10 cellular contexts compared by ENCODE assay signal in genomic region chr6:3355011-3355357, GRCh38.
DNase-seq lines count a peak whose midpoint lies in the region; ATAC-seq, FAIRE-seq and TF ChIP-seq lines count a peak whose summit lies in the region.
"Had no signal": no experiment of that assay in that cellular context is flagged by ENCODE, and none has a peak within 500 bp of the region (broad histone marks: within the 10 kb centered on the region; RNA-seq: fewer than 3 reads in every experiment).

No MANE protein-coding gene starts in this region.

- peaks cover 13% of the 10 kb centered on the region for H3K36me3 Mint-ChIP-seq in CD4-positive, alpha-beta T cell (ENCODE audit: low read depth)
- no peaks in the 10 kb centered on the region for H3K36me3 Mint-ChIP-seq in activated CD8-positive, alpha-beta T cell treated with anti-CD3 and anti-CD28 coated beads for 36 hours (ENCODE audit: low read depth)

- no peaks in the 10 kb centered on the region for H3K9me3 Mint-ChIP-seq in CD4-positive, alpha-beta T cell
- H3K9me3 Mint-ChIP-seq in activated CD8-positive, alpha-beta T cell treated with anti-CD3 and anti-CD28 coated beads for 36 hours: no peaks in the 10 kb centered on the region

- no peak for DNase-seq in CD4-positive, alpha-beta T cell
- DNase-seq in SK-N-MC (ENCODE audit: low read depth, low spot score) (no peak), hepatocyte (ENCODE audit: low spot score) (no peak), sigmoid colon (no peak), D721Med (ENCODE audit: insufficient read length, low spot score) (no peak)
- no peak for DNase-seq in activated CD8-positive, alpha-beta T cell treated with anti-CD3 and anti-CD28 coated beads for 36 hours
- DNase-seq: DMS 273 treated with DMSO at 0.1 percent for 48 hours; stimulated activated CD4-positive, alpha-beta T cell treated with anti-CD3 and anti-CD28 coated beads, Interleukin-12 subunit alpha, Interleukin-12 subunit beta, amount 100 ng/mL, for 4 hours had no signal

- intact Hi-C loops in CD4-positive, alpha-beta T cell (cut with DNase I, micrococcal nuclease): loop anchor here (1.0 to 10.0 kb wide), 10 partner anchors 15 to 1647 kb away; partner anchors contain the start of genes CDYL (in 1 of the 2), ECI2 (in 1 of the 2), GMDS (in 1 of the 2) and PSMG4 (in 1 of the 2)
- intact Hi-C loops in sigmoid colon (cut with DNase I): loop anchor here (5.0 to 10.0 kb wide), 5 partner anchors 73 to 780 kb away; partner anchors contain the start of genes ECI2, SLC22A23 and TUBB2A
- intact Hi-C loops in activated CD8-positive, alpha-beta T cell treated with anti-CD3 and anti-CD28 coated beads for 36 hours (cut with micrococcal nuclease): no loop called here

- H3K9ac ChIP-seq in SK-N-MC (ENCODE audit: insufficient read length): no peak overlapping the region

- H3K36me3 ChIP-seq in SK-N-MC (ENCODE audit: insufficient read depth, low read length): no peaks in the 10 kb centered on the region
- H3K36me3 ChIP-seq in hepatocyte (replicated peaks; ENCODE audit: insufficient read depth, low read depth): no peaks in the 10 kb centered on the region
- H3K36me3 ChIP-seq in sigmoid colon: no peaks in the 10 kb centered on the region

- H3K4me1 ChIP-seq in hepatocyte (ENCODE audit: insufficient read depth) (peaks cover 32% of the 10 kb centered on the region), sigmoid colon (peaks cover 0 to 46% (median 38%) of the 10 kb centered on the region in 4 donors)

- H3K4me3 ChIP-seq in SK-N-MC (no peak overlapping the region), hepatocyte (no peak overlapping the region), sigmoid colon (no peak overlapping the region)

- FAIRE-seq in D721Med (lab: Jason Lieb, UNC): no peak

- no peaks in the 10 kb centered on the region for H3K27me3 ChIP-seq in CD4-positive, alpha-beta T cell (ENCODE audit: control insufficient read depth, insufficient read depth, low read length)
- no peaks in the 10 kb centered on the region for H3K27me3 ChIP-seq in hepatocyte
- H3K27me3 ChIP-seq in sigmoid colon: no peaks in the 10 kb centered on the region

- peak overlapping the region; percentile 85 for H3K4me3 Mint-ChIP-seq in CD4-positive, alpha-beta T cell
- H3K4me3 Mint-ChIP-seq in activated CD8-positive, alpha-beta T cell treated with anti-CD3 and anti-CD28 coated beads for 36 hours: no peak overlapping the region

- TF ChIP-seq CTCF in CD4-positive, alpha-beta T cell (IDR thresholded peaks at IDR 0.05): no peak
- no peak for TF ChIP-seq CTCF in hepatocyte (IDR thresholded peaks at IDR 0.05; ENCODE audit: poor library complexity)
- no peak for TF ChIP-seq CTCF in sigmoid colon (IDR thresholded peaks at IDR 0.05)
- TF ChIP-seq CTCF in activated CD8-positive, alpha-beta T cell treated with anti-CD3 and anti-CD28 coated beads for 36 hours (IDR thresholded peaks at IDR 0.05): no peak
- no peak for TF ChIP-seq CTCF in D721Med (IDR thresholded peaks at IDR 0.05; ENCODE audit: insufficient read depth, missing control alignments)

- no peaks in the 10 kb centered on the region for H3K9me2 ChIP-seq in hepatocyte (replicated peaks; ENCODE audit: insufficient read depth)

- 77% methylated on average over 4 of the region's 4 CpGs for WGBS in hepatocyte (ENCODE audit: low lambda C conversion rate, missing lambda C conversion rate)
- WGBS in sigmoid colon, 2 donors: 29 to 71% methylated on average over 4 of the region's 4 CpGs

- H3K27ac Mint-ChIP-seq in CD4-positive, alpha-beta T cell: peak overlapping the region; percentile 94
- no peak overlapping the region for H3K27ac Mint-ChIP-seq in activated CD8-positive, alpha-beta T cell treated with anti-CD3 and anti-CD28 coated beads for 36 hours

- H3K27me3 Mint-ChIP-seq in CD4-positive, alpha-beta T cell: no peaks in the 10 kb centered on the region
- no peaks in the 10 kb centered on the region for H3K27me3 Mint-ChIP-seq in activated CD8-positive, alpha-beta T cell treated with anti-CD3 and anti-CD28 coated beads for 36 hours

- H3K4me2 ChIP-seq in hepatocyte: peak overlapping the region; percentile 69

- H3K79me2 ChIP-seq in hepatocyte: peaks cover 16% of the 10 kb centered on the region

- no peak overlapping the region for H2AFZ ChIP-seq in hepatocyte

- CTCF ChIA-PET in CD4-positive, alpha-beta T cell (lab: Charles Lee): no interaction called here
- CTCF ChIA-PET in activated CD8-positive, alpha-beta T cell treated with anti-CD3 and anti-CD28 coated beads for 36 hours (lab: Charles Lee): interaction anchor here (0.7 kb wide), 1 partner anchor 75 kb away, joined by 3 read pairs; no protein-coding TSS in a partner anchor

- TF ChIP-seq EP300 in sigmoid colon (IDR thresholded peaks at IDR 0.05): no peak

- H3K27ac ChIP-seq in CD4-positive, alpha-beta T cell (ENCODE audit: low read depth, low read length): no peak overlapping the region
- H3K27ac ChIP-seq in SK-N-MC (peak overlapping the region; percentile 98), hepatocyte (peak overlapping the region; percentile 89), sigmoid colon (peak overlapping the region; percentile 87 to 94 (median 92))

- ATAC-seq in CD4-positive, alpha-beta T cell (ENCODE audit: poor library complexity): no peak
- ATAC-seq in GM18511 (IDR thresholded peaks at IDR 0.05; ENCODE audit: unreplicated experiment): no peak
- no peak for ATAC-seq in activated CD8-positive, alpha-beta T cell treated with anti-CD3 and anti-CD28 coated beads for 36 hours
- no peak for ATAC-seq in GM19328 (IDR thresholded peaks at IDR 0.05; ENCODE audit: unreplicated experiment)

- H3K4me1 Mint-ChIP-seq in CD4-positive, alpha-beta T cell (ENCODE audit: low read depth): peaks cover 47% of the 10 kb centered on the region
- H3K4me1 Mint-ChIP-seq in activated CD8-positive, alpha-beta T cell treated with anti-CD3 and anti-CD28 coated beads for 36 hours (ENCODE audit: low read depth): peaks cover 10% of the 10 kb centered on the region

- H4K20me1 ChIP-seq in hepatocyte (ENCODE audit: insufficient read depth, poor library complexity, severe bottlenecking): no peaks in the 10 kb centered on the region

- H3K9me3 ChIP-seq in CD4-positive, alpha-beta T cell (ENCODE audit: control insufficient read depth, low read length): no peaks in the 10 kb centered on the region
- H3K9me3 ChIP-seq in SK-N-MC (ENCODE audit: low read depth, low read length) (no peaks in the 10 kb centered on the region), hepatocyte (ENCODE audit: low read depth) (no peaks in the 10 kb centered on the region), sigmoid colon (no peaks in the 10 kb centered on the region)

- no peak for TF ChIP-seq POLR2A in sigmoid colon (IDR thresholded peaks at IDR 0.05)

- POLR2A ChIA-PET in CD4-positive, alpha-beta T cell (lab: Charles Lee): interaction anchor here (1.4 kb wide), 1 partner anchor 19 kb away, joined by 5 read pairs; no protein-coding TSS in a partner anchor
- POLR2A ChIA-PET in activated CD8-positive, alpha-beta T cell treated with anti-CD3 and anti-CD28 coated beads for 36 hours (lab: Charles Lee): interaction anchor here (1.1 kb wide), 1 partner anchor 8 kb away, joined by 3 read pairs; no protein-coding TSS in a partner anchor
